In genomic region chr6:76222189-76222588, GRCh38 we compare ENCODE assay signal across 8 cellular contexts.
"Had no signal": no experiment of that assay in that cellular context is flagged by ENCODE, and none has a peak within 500 bp of the region (broad histone marks: within the 10 kb centered on the region; RNA-seq: fewer than 3 reads in every experiment).

No MANE protein-coding gene starts in this region.

- FAIRE-seq: G401.6, GM12878, GM12891, GM12892, GM18507, GM19239 had no signal

- H3K4me3 ChIP-seq: GM12878 had no signal

- DNase-seq: GDM1, GF-D8 had no signal
